29 cellular contexts compared by ENCODE assay signal in the genomic region with DNA sequence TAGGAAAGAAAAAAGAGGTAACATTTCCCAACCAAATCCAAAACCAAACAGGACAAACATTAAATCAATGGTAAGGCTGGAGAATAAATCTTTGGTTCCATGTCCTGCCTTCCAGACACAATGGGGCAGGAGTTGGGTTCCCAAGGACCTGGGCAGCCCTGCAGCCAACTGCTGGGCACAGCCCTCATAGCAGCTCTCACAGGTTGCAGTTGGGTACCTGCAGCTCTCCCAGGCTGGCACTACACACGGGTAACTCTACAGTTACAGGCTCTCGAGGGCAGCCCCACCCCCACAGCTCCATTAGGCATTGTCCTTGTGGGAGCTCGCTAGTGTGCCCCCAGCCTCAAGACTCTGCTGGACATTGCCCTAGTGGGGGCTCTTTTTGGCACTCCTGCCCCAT.
"Had no signal": no experiment of that assay in that cellular context is flagged by ENCODE, and none has a peak within 500 bp of the region (broad histone marks: within the 10 kb centered on the region; RNA-seq: fewer than 3 reads in every experiment).

No MANE protein-coding gene starts in this region.

- FAIRE-seq: bronchial epithelial cell, TTC549, urothelium cell line had no signal

- H3K4me1 ChIP-seq: suprapubic skin had no signal

- H3K4me1 Mint-ChIP-seq: activated CD4-positive, alpha-beta T cell treated with anti-CD3 and anti-CD28 coated beads, Interleukin-2, amount 10 ng/mL, durations not matched to agents 24 days and 14 days; activated naive CD8-positive, alpha-beta T cell treated with anti-CD3 and anti-CD28 coated beads, Interleukin-2, amount 50 U/mL, for 24 hours; central memory CD8-positive, alpha-beta T cell; stimulated activated effector memory CD8-positive, alpha-beta T cell treated with anti-CD3 and anti-CD28 coated beads, Interleukin-12 subunit alpha, Interleukin-12 subunit beta, amount 100 ng/mL, for 72 hours had no signal

- H3K36me3 ChIP-seq: esophagus squamous epithelium, left ventricle myocardium inferior, neutrophil, suprapubic skin, tibial nerve, WERI-Rb-1 had no signal

- H3K9me3 Mint-ChIP-seq: activated CD4-positive, alpha-beta memory T cell treated with anti-CD3 and anti-CD28 coated beads for 36 hours; activated T-cell treated with anti-CD3 and anti-CD28 coated beads, Interleukin-2, amount 50 U/mL, for 24 hours; central memory CD8-positive, alpha-beta T cell; natural killer cell treated with Interleukin-12 subunit alpha and Interleukin-12 subunit beta and Interleukin-15 and Interleukin-18, amount 100 ng/mL, for 72 hours; stimulated activated effector memory CD8-positive, alpha-beta T cell treated with anti-CD3 and anti-CD28 coated beads, Interleukin-12 subunit alpha, Interleukin-12 subunit beta, amount 100 ng/mL, for 72 hours had no signal

- H3K27ac Mint-ChIP-seq: activated CD4-positive, alpha-beta memory T cell treated with anti-CD3 and anti-CD28 coated beads for 36 hours; activated CD4-positive, alpha-beta T cell treated with anti-CD3 and anti-CD28 coated beads, Interleukin-2, amount 10 ng/mL, durations not matched to agents 24 days and 14 days; activated naive CD8-positive, alpha-beta T cell treated with anti-CD3 and anti-CD28 coated beads, Interleukin-2, amount 50 U/mL, for 24 hours; activated T-cell treated with anti-CD3 and anti-CD28 coated beads, Interleukin-2, amount 50 U/mL, for 24 hours; dendritic cell treated with granulocyte-macrophage colony-stimulating factor and Interleukin-4, amounts not matched to agents 40 ng/mL and 50 ng/mL, for 4 days; natural killer cell treated with Interleukin-12 subunit alpha and Interleukin-12 subunit beta and Interleukin-15 and Interleukin-18, amount 100 ng/mL, for 72 hours; progenitor cell of endocrine pancreas; stimulated activated effector memory CD8-positive, alpha-beta T cell treated with anti-CD3 and anti-CD28 coated beads, Interleukin-12 subunit alpha, Interleukin-12 subunit beta, amount 100 ng/mL, for 72 hours had no signal

- H3K4me3 ChIP-seq: esophagus squamous epithelium, left ventricle myocardium inferior, lung, skin epidermis, suprapubic skin, tibial nerve had no signal

- H3K9me3 ChIP-seq: esophagus squamous epithelium, left ventricle myocardium inferior, neutrophil, suprapubic skin, tibial nerve had no signal

- H3K27me3 Mint-ChIP-seq: activated CD4-positive, alpha-beta memory T cell treated with anti-CD3 and anti-CD28 coated beads for 36 hours; activated T-cell treated with anti-CD3 and anti-CD28 coated beads, Interleukin-2, amount 50 U/mL, for 24 hours had no signal

- DNase-seq: activated CD4-positive, alpha-beta memory T cell treated with anti-CD3 and anti-CD28 coated beads for 36 hours; activated CD4-positive, alpha-beta T cell treated with anti-CD3 and anti-CD28 coated beads, Interleukin-2, amount 10 ng/mL, durations not matched to agents 24 days and 14 days; activated CD4-positive, CD25-positive, alpha-beta regulatory T cell treated with anti-CD3 and anti-CD28 coated beads, Interleukin-2, amount 50 U/mL, for 72 hours; activated CD8-positive, alpha-beta memory T cell treated with anti-CD3 and anti-CD28 coated beads, Interleukin-2, amount 50 U/mL, for 48 hours; activated gamma-delta T cell; activated naive CD4-positive, alpha-beta T cell treated with anti-CD3 and anti-CD28 coated beads, Interleukin-2, amount 50 U/mL, for 16 hours; activated naive CD8-positive, alpha-beta T cell treated with anti-CD3 and anti-CD28 coated beads, Interleukin-2, amount 50 U/mL, for 24 hours; activated T-cell treated with anti-CD3 and anti-CD28 coated beads, Interleukin-2, amount 50 U/mL, for 24 hours; esophagus squamous epithelium; foreskin melanocyte; left ventricle myocardium inferior; mesendoderm; stimulated activated CD4-positive, alpha-beta T cell treated with anti-CD3 and anti-CD28 coated beads, Interleukin-4, amount 100 ng/mL, for 24 hours; T-helper 9 cell had no signal

- H3K4me3 Mint-ChIP-seq: activated CD4-positive, alpha-beta memory T cell treated with anti-CD3 and anti-CD28 coated beads for 36 hours; activated CD4-positive, alpha-beta T cell treated with anti-CD3 and anti-CD28 coated beads, Interleukin-2, amount 10 ng/mL, durations not matched to agents 24 days and 14 days; activated naive CD8-positive, alpha-beta T cell treated with anti-CD3 and anti-CD28 coated beads, Interleukin-2, amount 50 U/mL, for 24 hours; activated T-cell treated with anti-CD3 and anti-CD28 coated beads, Interleukin-2, amount 50 U/mL, for 24 hours; central memory CD8-positive, alpha-beta T cell; dendritic cell treated with granulocyte-macrophage colony-stimulating factor and Interleukin-4, amounts not matched to agents 40 ng/mL and 50 ng/mL, for 4 days; natural killer cell treated with Interleukin-12 subunit alpha and Interleukin-12 subunit beta and Interleukin-15 and Interleukin-18, amount 100 ng/mL, for 72 hours; stimulated activated effector memory CD8-positive, alpha-beta T cell treated with anti-CD3 and anti-CD28 coated beads, Interleukin-12 subunit alpha, Interleukin-12 subunit beta, amount 100 ng/mL, for 72 hours had no signal

- ATAC-seq: activated naive CD8-positive, alpha-beta T cell treated with anti-CD3 and anti-CD28 coated beads, Interleukin-2, amount 50 U/mL, for 24 hours; sciatic nerve; stimulated activated effector memory CD8-positive, alpha-beta T cell treated with anti-CD3 and anti-CD28 coated beads, Interleukin-12 subunit alpha, Interleukin-12 subunit beta, amount 100 ng/mL, for 72 hours had no signal

- H3K27me3 ChIP-seq: esophagus squamous epithelium, neutrophil, suprapubic skin, tibial nerve had no signal

- H3K27ac ChIP-seq: esophagus squamous epithelium, left ventricle myocardium inferior, neutrophil, skin epidermis, suprapubic skin, tibial nerve, WERI-Rb-1 had no signal
